1 cellular context compared by ENCODE assay signal in the genomic region with DNA sequence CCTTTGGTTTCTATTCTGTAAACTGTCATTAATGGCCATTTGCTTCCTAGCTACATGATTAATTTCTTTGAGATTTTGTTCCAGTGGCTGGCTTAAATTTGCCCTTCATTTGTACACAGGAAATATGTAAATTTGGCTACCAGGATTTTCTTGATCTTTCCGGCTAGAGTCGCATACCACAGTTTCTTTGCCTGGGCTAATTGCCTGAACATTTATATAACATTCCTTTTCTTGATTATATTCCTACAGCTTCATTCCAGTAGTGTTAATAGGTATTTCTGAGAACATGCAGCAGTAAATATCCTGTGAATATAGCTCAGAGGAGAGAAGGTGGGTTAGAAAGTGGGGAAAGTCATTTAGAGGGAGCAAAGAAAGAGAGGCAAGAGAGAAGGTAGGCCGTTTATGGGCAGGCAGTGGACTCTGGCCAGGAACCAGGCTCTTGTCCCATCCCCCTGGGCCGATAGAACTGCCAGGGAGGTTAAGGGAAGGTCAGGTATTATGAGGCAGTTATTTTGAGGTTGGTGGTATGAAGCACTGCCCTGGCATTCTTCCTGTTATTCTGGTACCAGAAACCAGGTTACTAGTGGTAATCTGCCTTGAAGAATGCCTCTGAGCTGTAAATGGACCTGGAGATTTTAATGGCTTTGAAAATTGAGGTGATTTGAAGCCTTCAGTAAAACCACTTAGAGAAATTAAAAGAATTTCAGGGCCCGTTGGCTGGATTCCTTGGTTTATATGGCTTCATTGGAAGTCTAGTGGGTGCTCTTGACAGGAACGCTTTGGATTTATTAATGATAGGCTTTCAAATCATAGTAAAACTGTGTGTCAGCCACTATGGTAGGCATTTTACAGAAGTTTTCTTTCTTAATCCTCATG.
TF ChIP-seq lines count a peak whose summit lies in the region.

No MANE protein-coding gene starts in this region.

TF ChIP-seq in liver, 16 proteins besides CTCF, POLR2A, EP300 and RAD21:
- TF ChIP-seq, protein P1, sequence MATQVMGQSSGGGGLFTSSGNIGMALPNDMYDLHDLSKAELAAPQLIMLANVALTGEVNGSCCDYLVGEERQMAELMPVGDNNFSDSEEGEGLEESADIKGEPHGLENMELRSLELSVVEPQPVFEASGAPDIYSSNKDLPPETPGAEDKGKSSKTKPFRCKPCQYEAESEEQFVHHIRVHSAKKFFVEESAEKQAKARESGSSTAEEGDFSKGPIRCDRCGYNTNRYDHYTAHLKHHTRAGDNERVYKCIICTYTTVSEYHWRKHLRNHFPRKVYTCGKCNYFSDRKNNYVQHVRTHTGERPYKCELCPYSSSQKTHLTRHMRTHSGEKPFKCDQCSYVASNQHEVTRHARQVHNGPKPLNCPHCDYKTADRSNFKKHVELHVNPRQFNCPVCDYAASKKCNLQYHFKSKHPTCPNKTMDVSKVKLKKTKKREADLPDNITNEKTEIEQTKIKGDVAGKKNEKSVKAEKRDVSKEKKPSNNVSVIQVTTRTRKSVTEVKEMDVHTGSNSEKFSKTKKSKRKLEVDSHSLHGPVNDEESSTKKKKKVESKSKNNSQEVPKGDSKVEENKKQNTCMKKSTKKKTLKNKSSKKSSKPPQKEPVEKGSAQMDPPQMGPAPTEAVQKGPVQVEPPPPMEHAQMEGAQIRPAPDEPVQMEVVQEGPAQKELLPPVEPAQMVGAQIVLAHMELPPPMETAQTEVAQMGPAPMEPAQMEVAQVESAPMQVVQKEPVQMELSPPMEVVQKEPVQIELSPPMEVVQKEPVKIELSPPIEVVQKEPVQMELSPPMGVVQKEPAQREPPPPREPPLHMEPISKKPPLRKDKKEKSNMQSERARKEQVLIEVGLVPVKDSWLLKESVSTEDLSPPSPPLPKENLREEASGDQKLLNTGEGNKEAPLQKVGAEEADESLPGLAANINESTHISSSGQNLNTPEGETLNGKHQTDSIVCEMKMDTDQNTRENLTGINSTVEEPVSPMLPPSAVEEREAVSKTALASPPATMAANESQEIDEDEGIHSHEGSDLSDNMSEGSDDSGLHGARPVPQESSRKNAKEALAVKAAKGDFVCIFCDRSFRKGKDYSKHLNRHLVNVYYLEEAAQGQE (IDR thresholded peaks at IDR 0.05) = peak; percentile 24
- TF ChIP-seq TAF1 (conservative IDR thresholded peaks at IDR 0.05) = no peak
- TF ChIP-seq EGR1 (IDR thresholded peaks at IDR 0.05; ENCODE audit: low read depth in 2 of 2) = no peak
- TF ChIP-seq, protein P2, sequence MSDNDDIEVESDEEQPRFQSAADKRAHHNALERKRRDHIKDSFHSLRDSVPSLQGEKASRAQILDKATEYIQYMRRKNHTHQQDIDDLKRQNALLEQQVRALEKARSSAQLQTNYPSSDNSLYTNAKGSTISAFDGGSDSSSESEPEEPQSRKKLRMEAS (IDR thresholded peaks at IDR 0.05) = no peak
- peak; percentile 41 for TF ChIP-seq HNF4G (IDR thresholded peaks at IDR 0.05)
- TF ChIP-seq SP1 (IDR thresholded peaks at IDR 0.05) = peak; percentile 76
- TF ChIP-seq FOXA2 (IDR thresholded peaks at IDR 0.05) = no peak
- TF ChIP-seq HNF4A (conservative IDR thresholded peaks at IDR 0.05) = peak; percentile 72 to 75
- no peak for TF ChIP-seq GABPA (IDR thresholded peaks at IDR 0.05 in 1 of 2, conservative IDR thresholded peaks at IDR 0.05 in 1 of 2)
- peak; percentile 34 for TF ChIP-seq YY1 (IDR thresholded peaks at IDR 0.05)
- peak; percentile 87 to 93 for TF ChIP-seq RXRA (IDR thresholded peaks at IDR 0.05)
- TF ChIP-seq, protein P3, sequence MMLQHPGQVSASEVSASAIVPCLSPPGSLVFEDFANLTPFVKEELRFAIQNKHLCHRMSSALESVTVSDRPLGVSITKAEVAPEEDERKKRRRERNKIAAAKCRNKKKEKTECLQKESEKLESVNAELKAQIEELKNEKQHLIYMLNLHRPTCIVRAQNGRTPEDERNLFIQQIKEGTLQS (IDR thresholded peaks at IDR 0.05) = no peak
- no peak for TF ChIP-seq ZBTB33 (IDR thresholded peaks at IDR 0.05)
- TF ChIP-seq NR2F2 (IDR thresholded peaks at IDR 0.05) = peak; percentile 84
- TF ChIP-seq FOXA1 (IDR thresholded peaks at IDR 0.05) = no peak
- no peak for TF ChIP-seq JUND (IDR thresholded peaks at IDR 0.05)
